ENCODE assay signal across 23 cellular contexts in the genomic region with DNA sequence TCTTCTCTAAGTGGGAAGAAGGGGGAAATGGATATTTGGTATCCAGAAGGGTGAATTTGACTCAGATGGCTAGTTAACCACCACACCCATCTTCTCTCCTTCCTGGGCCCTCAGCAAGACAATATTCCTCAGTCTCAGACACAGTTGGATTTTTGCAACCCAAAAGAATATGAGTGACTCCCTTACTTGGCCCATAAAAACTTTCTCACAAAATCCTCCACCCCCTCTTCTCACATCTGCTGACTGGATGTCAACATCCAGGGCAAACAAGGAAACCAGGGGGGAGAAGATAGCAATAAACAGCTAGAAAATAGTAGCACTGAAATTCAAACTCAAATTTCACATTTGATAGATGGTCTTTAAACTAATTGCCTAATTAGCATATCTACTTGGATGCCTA. TPM values are rescaled to one million over a fixed set of nuclear protein-coding genes. Genes with fewer than 3 reads are reported as not detected.
DNase-seq lines count a peak whose midpoint lies in the region; ATAC-seq, FAIRE-seq and TF ChIP-seq lines count a peak whose summit lies in the region.
"Had no signal": no experiment of that assay in that cellular context is flagged by ENCODE, and none has a peak within 500 bp of the region (broad histone marks: within the 10 kb centered on the region; RNA-seq: fewer than 3 reads in every experiment).

No MANE protein-coding gene starts in this region.

- H3K4me1 Mint-ChIP-seq in MCF 10A (ENCODE audit: insufficient read depth, unreplicated experiment) = peaks cover 42% of the 10 kb centered on the region

- no peak for ATAC-seq in A549
- peak; percentile 6; the same call in 1 of the 2 replicates for ATAC-seq in PC-3
- no peak for ATAC-seq in foreskin keratinocyte
- ATAC-seq in HG03457 (IDR thresholded peaks at IDR 0.05; ENCODE audit: unreplicated experiment) = no peak
- no peak for ATAC-seq in GM18907 (IDR thresholded peaks at IDR 0.05; ENCODE audit: unreplicated experiment)
- no peak for ATAC-seq in GM19035 (IDR thresholded peaks at IDR 0.05; ENCODE audit: unreplicated experiment)

- H3K4me2 ChIP-seq in A549 = peak overlapping the region; percentile 53
- H3K4me2 ChIP-seq in PC-3 (ENCODE audit: low read length) = peak overlapping the region; percentile 68
- H3K4me2 ChIP-seq: BLaER1 had no signal

- peak overlapping the region; percentile 17 for H3K4me3 Mint-ChIP-seq in MCF 10A (ENCODE audit: unreplicated experiment)

- no peak overlapping the region for H2AFZ ChIP-seq in PC-3 (ENCODE audit: low read length)

- H3K4me3 ChIP-seq in A549 (no peak overlapping the region), PC-3 (ENCODE audit: low read length) (peak overlapping the region; percentile 18; the same call in 1 of the 2 replicates)
- H3K4me3 ChIP-seq: BLaER1, SK-N-MC had no signal

- no peaks in the 10 kb centered on the region for H3K27me3 Mint-ChIP-seq in MCF 10A (ENCODE audit: insufficient read depth, unreplicated experiment)

- H3K79me2 ChIP-seq in PC-3 (ENCODE audit: low read length) = no peaks in the 10 kb centered on the region

- H3K27ac ChIP-seq in A549 = peak overlapping the region; percentile 73 to 74
- H3K27ac ChIP-seq in PC-3 (ENCODE audit: low read length) = peak overlapping the region; percentile 97
- H3K27ac ChIP-seq in foreskin keratinocyte = peak overlapping the region; percentile 32
- H3K27ac ChIP-seq: 22Rv1, BLaER1, HL-60, SK-N-MC had no signal

- H3K4me1 ChIP-seq in A549 (peaks cover 35% of the 10 kb centered on the region), PC-3 (ENCODE audit: insufficient read depth, low read length) (peaks cover 34% of the 10 kb centered on the region), foreskin keratinocyte (peaks cover 24% of the 10 kb centered on the region)
- H3K4me1 ChIP-seq: BLaER1 had no signal

- no peak for TF ChIP-seq CTCF in A549 (IDR thresholded peaks at IDR 0.05)
- no peak for TF ChIP-seq CTCF in PC-3 (conservative IDR thresholded peaks at IDR 0.05; ENCODE audit: low read depth, low read length)
- TF ChIP-seq CTCF in MCF 10A (IDR thresholded peaks at IDR 0.05; ENCODE audit: unreplicated experiment) = no peak
- TF ChIP-seq CTCF in foreskin keratinocyte (conservative IDR thresholded peaks at IDR 0.05) = no peak

- peak overlapping the region; percentile 73 for H3K9ac ChIP-seq in PC-3 (ENCODE audit: low read length)
- H3K9ac ChIP-seq: BLaER1 had no signal

- no peaks in the 10 kb centered on the region for H3K36me3 Mint-ChIP-seq in MCF 10A (ENCODE audit: insufficient read depth, unreplicated experiment)

- BruUV-seq in PC-3 (replicated peaks; lab: Mats Ljungman, UMichigan) (no TSS peak), MCF 10A (replicated peaks; lab: Mats Ljungman, UMichigan) (no TSS peak)

- no peak for TF ChIP-seq RAD21 in A549 (conservative IDR thresholded peaks at IDR 0.05 in 1 of 2, IDR thresholded peaks at IDR 0.05 in 1 of 2)

- CTCF ChIA-PET in A549 (lab: Yijun Ruan, JAX) (no interaction called here), PC-3 (lab: Charles Lee) (no interaction called here), MCF 10A (lab: Yijun Ruan, JAX) (no interaction called here)

- intact Hi-C loops in PC-3 (cut with micrococcal nuclease) (loop anchor here (2.0 kb wide), 1 partner anchor 35 kb away; a partner anchor contains a TSS), MCF 10A (cut with micrococcal nuclease) (loop anchor here (1.0 kb wide), 1 partner anchor 36 kb away; a partner anchor contains a TSS)

- peak overlapping the region; percentile 85 for H3K27ac Mint-ChIP-seq in MCF 10A (ENCODE audit: low read depth, unreplicated experiment)

- POLR2A ChIA-PET in A549 (lab: Yijun Ruan, JAX) = no interaction called here
- POLR2A ChIA-PET in PC-3 (lab: Charles Lee; ENCODE audit: unreplicated experiment) = no interaction called here
- POLR2A ChIA-PET in MCF 10A (lab: Yijun Ruan, JAX) = interaction anchor here (4.0 kb wide), 1 partner anchor 35 kb away, joined by 21 read pairs; a partner anchor contains a TSS

- no peak for FAIRE-seq in A549 (lab: Jason Lieb, UNC)
- FAIRE-seq: GM12891, GM18507, HTR-8/SVneo had no signal

- no peaks in the 10 kb centered on the region for H3K9me3 Mint-ChIP-seq in MCF 10A (ENCODE audit: unreplicated experiment)

- no peaks in the 10 kb centered on the region for H3K9me2 ChIP-seq in PC-3 (replicated peaks; ENCODE audit: low read length)

- no peaks in the 10 kb centered on the region for H4K20me1 ChIP-seq in PC-3 (ENCODE audit: low read length)
- H4K20me1 ChIP-seq: BLaER1 had no signal

- TF ChIP-seq EP300 in A549 (IDR thresholded peaks at IDR 0.05) = no peak

- H3K27me3 ChIP-seq in PC-3 (ENCODE audit: low read length) (no peaks in the 10 kb centered on the region), foreskin keratinocyte (no peaks in the 10 kb centered on the region)
- H3K27me3 ChIP-seq: BLaER1 had no signal

- H3K9me3 ChIP-seq in A549 = no peaks in the 10 kb centered on the region
- H3K9me3 ChIP-seq in PC-3 (ENCODE audit: low read length) = no peaks in the 10 kb centered on the region
- H3K9me3 ChIP-seq: BLaER1 had no signal

- DNase-seq in A549 (ENCODE audit: low read depth in 1 of 2, low spot score in 1 of 2) (no peak), PC-3 (peak; percentile 43), MCF 10A (ENCODE audit: unreplicated experiment) (peak; percentile 30), foreskin keratinocyte (no peak), NAMALWA (ENCODE audit: low spot score) (no peak)
- DNase-seq: DMS79 treated with DMSO at 0.1 percent for 48 hours, GF-D8, H7, NCI-H1417, NCI-H187 treated with DMSO at 0.1 percent for 48 hours, NCI-H2171, NCI-H446 had no signal

- no peak for TF ChIP-seq POLR2A in A549 (IDR thresholded peaks at IDR 0.05; ENCODE audit: low read length)

- no peaks in the 10 kb centered on the region for H3K36me3 ChIP-seq in PC-3 (ENCODE audit: low read depth, low read length)
- H3K36me3 ChIP-seq: BLaER1 had no signal

- H3F3A ChIP-seq in PC-3 (ENCODE audit: low read length, unreplicated experiment) = no peaks in the 10 kb centered on the region

TF ChIP-seq in A549, 52 proteins besides CTCF, POLR2A, EP300 and RAD21 (continues in another document):
- no peak for TF ChIP-seq KDM5A (IDR thresholded peaks at IDR 0.05)
- no peak for TF ChIP-seq FOSB (CRISPR knock-in tag; IDR thresholded peaks at IDR 0.05)
- TF ChIP-seq, protein P1, sequence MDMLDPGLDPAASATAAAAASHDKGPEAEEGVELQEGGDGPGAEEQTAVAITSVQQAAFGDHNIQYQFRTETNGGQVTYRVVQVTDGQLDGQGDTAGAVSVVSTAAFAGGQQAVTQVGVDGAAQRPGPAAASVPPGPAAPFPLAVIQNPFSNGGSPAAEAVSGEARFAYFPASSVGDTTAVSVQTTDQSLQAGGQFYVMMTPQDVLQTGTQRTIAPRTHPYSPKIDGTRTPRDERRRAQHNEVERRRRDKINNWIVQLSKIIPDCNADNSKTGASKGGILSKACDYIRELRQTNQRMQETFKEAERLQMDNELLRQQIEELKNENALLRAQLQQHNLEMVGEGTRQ (IDR thresholded peaks at IDR 0.05) = no peak
- TF ChIP-seq, protein P2, sequence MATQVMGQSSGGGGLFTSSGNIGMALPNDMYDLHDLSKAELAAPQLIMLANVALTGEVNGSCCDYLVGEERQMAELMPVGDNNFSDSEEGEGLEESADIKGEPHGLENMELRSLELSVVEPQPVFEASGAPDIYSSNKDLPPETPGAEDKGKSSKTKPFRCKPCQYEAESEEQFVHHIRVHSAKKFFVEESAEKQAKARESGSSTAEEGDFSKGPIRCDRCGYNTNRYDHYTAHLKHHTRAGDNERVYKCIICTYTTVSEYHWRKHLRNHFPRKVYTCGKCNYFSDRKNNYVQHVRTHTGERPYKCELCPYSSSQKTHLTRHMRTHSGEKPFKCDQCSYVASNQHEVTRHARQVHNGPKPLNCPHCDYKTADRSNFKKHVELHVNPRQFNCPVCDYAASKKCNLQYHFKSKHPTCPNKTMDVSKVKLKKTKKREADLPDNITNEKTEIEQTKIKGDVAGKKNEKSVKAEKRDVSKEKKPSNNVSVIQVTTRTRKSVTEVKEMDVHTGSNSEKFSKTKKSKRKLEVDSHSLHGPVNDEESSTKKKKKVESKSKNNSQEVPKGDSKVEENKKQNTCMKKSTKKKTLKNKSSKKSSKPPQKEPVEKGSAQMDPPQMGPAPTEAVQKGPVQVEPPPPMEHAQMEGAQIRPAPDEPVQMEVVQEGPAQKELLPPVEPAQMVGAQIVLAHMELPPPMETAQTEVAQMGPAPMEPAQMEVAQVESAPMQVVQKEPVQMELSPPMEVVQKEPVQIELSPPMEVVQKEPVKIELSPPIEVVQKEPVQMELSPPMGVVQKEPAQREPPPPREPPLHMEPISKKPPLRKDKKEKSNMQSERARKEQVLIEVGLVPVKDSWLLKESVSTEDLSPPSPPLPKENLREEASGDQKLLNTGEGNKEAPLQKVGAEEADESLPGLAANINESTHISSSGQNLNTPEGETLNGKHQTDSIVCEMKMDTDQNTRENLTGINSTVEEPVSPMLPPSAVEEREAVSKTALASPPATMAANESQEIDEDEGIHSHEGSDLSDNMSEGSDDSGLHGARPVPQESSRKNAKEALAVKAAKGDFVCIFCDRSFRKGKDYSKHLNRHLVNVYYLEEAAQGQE (IDR thresholded peaks at IDR 0.05) = no peak
- no peak for TF ChIP-seq ZFP36 (IDR thresholded peaks at IDR 0.05; ENCODE audit: borderline replicate concordance, partially characterized antibody)
- TF ChIP-seq SMC3 (IDR thresholded peaks at IDR 0.05) = no peak

RNA-seq across cellular contexts. Expression of a gene that starts 35.3 kb away (rescaled TPM):
- polyA plus RNA-seq in A549 (2011; rRNA removed) = 19.0 and 30.1 TPM in 2 replicates
- polyA plus RNA-seq in A549 (2012; cell fraction: cytosol; rRNA removed) = 2.7 and 2.8 TPM in 2 replicates
- polyA plus RNA-seq in A549 (2012; cell fraction: nucleus; rRNA removed) = 3.2 and 3.9 TPM in 2 replicates
- polyA plus RNA-seq in A549 (2017; fragmentation: RNase III; extraction: RNeasy Plus Mini Kit Qiagen cat#74134 plus additional on column Dnase treatment) = 13.6 to 15.4 TPM (median 13.6 TPM) in 3 replicates
- polyA minus RNA-seq in A549 (2011; rRNA and poly(A)+ RNA removed) = 10.3 and 11.8 TPM in 2 replicates
- total RNA-seq in PC-3 (2014; rRNA removed) = 7.3 and 10.1 TPM in 2 replicates
- 29.8 and 39.7 TPM in 2 replicates for total RNA-seq in MCF 10A (2022)
- 15.0 and 15.1 TPM in 2 replicates for total RNA-seq in foreskin keratinocyte
- 1.8 and 2.2 TPM in 2 replicates for polyA plus RNA-seq in foreskin keratinocyte

RNA-seq across cellular contexts. Expression of a gene that starts 36.0 kb away (rescaled TPM):
- polyA plus RNA-seq in A549 (2011; rRNA removed) (0.05 TPM in 2 replicates), A549 (2017; fragmentation: RNase III; extraction: RNeasy Plus Mini Kit Qiagen cat#74134 plus additional on column Dnase treatment) (not detected in 3 replicates), foreskin keratinocyte (not detected in 2 replicates)
- not detected in 2 replicates for polyA plus RNA-seq in A549 (2012; cell fraction: cytosol; rRNA removed)
- 0.07 TPM in 1 of 2 replicates, not detected in the other for polyA plus RNA-seq in A549 (2012; cell fraction: nucleus; rRNA removed)
- 0.15 TPM in 1 of 2 replicates, not detected in the other for polyA minus RNA-seq in A549 (2011; rRNA and poly(A)+ RNA removed)
- total RNA-seq in PC-3 (2014; rRNA removed) (not detected in 2 replicates), MCF 10A (2022) (not detected in 2 replicates), foreskin keratinocyte (not detected in 2 replicates)
- total RNA-seq: LHCN-M2 had no signal

Comparison
In these comparisons a context has a peak if more than half of its experiments do, and no peak if none do; other contexts are left out.
1. DNase-seq: peak in PC-3 (single experiment) and MCF 10A (single experiment); none in A549 (0 of 2), foreskin keratinocyte (0 of 2) and NAMALWA (single experiment).
2. H3K27ac ChIP-seq: peak in every context shown above with its lines; median percentile 97 in PC-3; 74 in A549; 32 in foreskin keratinocyte.